Comparison of ENCODE assay signal across 25 cellular contexts in genomic region chr11:41868606-41869005, GRCh38.
"Had no signal": no experiment of that assay in that cellular context is flagged by ENCODE, and none has a peak within 500 bp of the region (broad histone marks: within the 10 kb centered on the region; RNA-seq: fewer than 3 reads in every experiment).

No MANE protein-coding gene starts in this region.

- H3K4me1 ChIP-seq: left lung, lower lobe of right lung, neural progenitor cell, right atrium auricular region, right lobe of liver, tibial nerve, uterus had no signal

- FAIRE-seq: keratinocyte had no signal

- H3K36me3 ChIP-seq: left lung, lower lobe of right lung, neural progenitor cell, neutrophil, right atrium auricular region, right lobe of liver, tibial nerve, uterus had no signal

- ATAC-seq: left colon; left lung; lower lobe of right lung; natural killer cell; right lobe of liver; stimulated activated memory B cell treated with anti-CD40 and anti-IgM and Interleukin-4, amounts not matched to agents 10 μg/mL and 1 μg/mL and 100 μg/mL, for 72 hours; stimulated activated naive CD8-positive, alpha-beta T cell treated with anti-CD3 and anti-CD28 coated beads, Interleukin-15, amount 100 ng/mL, for 72 hours had no signal

- H3K27me3 ChIP-seq: left lung, neural progenitor cell, neutrophil, right atrium auricular region, right lobe of liver, tibial nerve, uterus had no signal

- H3K27ac ChIP-seq: left lung, lower lobe of right lung, neural progenitor cell, neutrophil, right atrium auricular region, right lobe of liver, tibial nerve, uterus had no signal

- H3K9me3 ChIP-seq: lower lobe of right lung, neutrophil, right atrium auricular region, right lobe of liver, tibial nerve, uterus had no signal

- H3K4me3 ChIP-seq: left lung, lower lobe of right lung, neural progenitor cell, right atrium auricular region, right lobe of liver, smooth muscle cell, tibial nerve, uterus had no signal

- DNase-seq: kidney glomerular epithelial cell; left colon; left lung; lower lobe of right lung; mesendoderm; naive B cell; natural killer cell; nephron progenitor cell; occipital lobe; right lobe of liver; stimulated activated CD4-positive, alpha-beta T cell treated with anti-CD3 and anti-CD28 coated beads, Interleukin-1b, Interleukin-23, amount 100 ng/mL, for 48 hours; stimulated activated CD4-positive, alpha-beta T cell treated with anti-CD3 and anti-CD28 coated beads, Interleukin-2, amount 100 ng/mL, for 48 hours; stimulated activated CD4-positive, alpha-beta T cell treated with anti-CD3 and anti-CD28 coated beads, Interleukin-4, amount 100 ng/mL, for 4 hours; stimulated activated CD8-positive, alpha-beta memory T cell treated with anti-CD3 and anti-CD28 coated beads, Interleukin-4, amount 100 ng/mL, for 48 hours; stimulated activated naive CD4-positive, alpha-beta T cell treated with Interleukin-2 at 50 U/mL for 16 hours; stimulated activated naive CD8-positive, alpha-beta T cell treated with anti-CD3 and anti-CD28 coated beads, Interleukin-15, amount 100 ng/mL, for 72 hours; substantia nigra; uterus had no signal
